25 cellular contexts compared by ENCODE assay signal in genomic region chr10:116691079-116691398, GRCh38. TPM values are rescaled to one million over a fixed set of nuclear protein-coding genes. Genes with fewer than 3 reads are reported as not detected.
DNase-seq lines count a peak whose midpoint lies in the region; ATAC-seq and TF ChIP-seq lines count a peak whose summit lies in the region.
"Had no signal": no experiment of that assay in that cellular context is flagged by ENCODE, and none has a peak within 500 bp of the region (broad histone marks: within the 10 kb centered on the region; RNA-seq: fewer than 3 reads in every experiment).

No MANE protein-coding gene starts in this region.

- no peaks in the 10 kb centered on the region for H3K27me3 ChIP-seq in BLaER1 treated with 17β-estradiol and CSF1 and Interleukin-3, amounts not matched to agents 10 nM and 100 nM
- H3K27me3 ChIP-seq in ovary (no peaks in the 10 kb centered on the region), transverse colon (no peaks in the 10 kb centered on the region)
- H3K27me3 ChIP-seq: hepatocyte had no signal

- no peak for TF ChIP-seq EP300 in ovary (IDR thresholded peaks at IDR 0.05)
- no peak for TF ChIP-seq EP300 in transverse colon (IDR thresholded peaks at IDR 0.05; ENCODE audit: low read depth)

- peak; percentile 65 for ATAC-seq in left ventricle myocardium superior
- ATAC-seq in HG02798 (IDR thresholded peaks at IDR 0.05; ENCODE audit: poor library complexity, unreplicated experiment) = no peak
- ATAC-seq in HG03045 (IDR thresholded peaks at IDR 0.05; ENCODE audit: unreplicated experiment) = no peak
- ATAC-seq: activated naive CD4-positive, alpha-beta T cell treated with anti-CD3 and anti-CD28 coated beads, Interleukin-2, amount 50 U/mL, for 72 hours had no signal

- H3K36me3 Mint-ChIP-seq in activated T-helper 1 cell treated with anti-CD3 and anti-CD28 coated beads, Interleukin-12 subunit alpha, Interleukin-12 subunit beta, Interleukin-2, Interleukin-4 antibody, amounts not matched to agents 30 ng/mL and 10 ng/mL and 1 ng/mL, durations not matched to agents 14 hours and 24 hours and 36 hours (ENCODE audit: low read depth) = no peaks in the 10 kb centered on the region
- H3K36me3 Mint-ChIP-seq: activated naive CD4-positive, alpha-beta T cell treated with anti-CD3 and anti-CD28 coated beads, Interleukin-2, amount 50 U/mL, for 72 hours had no signal

- H3K4me1 ChIP-seq in BLaER1 treated with 17β-estradiol and CSF1 and Interleukin-3, amounts not matched to agents 10 nM and 100 nM = peaks cover 0 to 14% (median 4%) of the 10 kb centered on the region in 10 experiments; a peak in 8 of 20 replicates
- peaks cover 44% of the 10 kb centered on the region for H3K4me1 ChIP-seq in ovary (ENCODE audit: insufficient read depth)
- peaks cover 0 to 12% (median 0%) of the 10 kb centered on the region in 4 donors for H3K4me1 ChIP-seq in transverse colon
- H3K4me1 ChIP-seq: psoas muscle had no signal

- no peak overlapping the region for H3K27ac Mint-ChIP-seq in activated T-helper 1 cell treated with anti-CD3 and anti-CD28 coated beads, Interleukin-12 subunit alpha, Interleukin-12 subunit beta, Interleukin-2, Interleukin-4 antibody, amounts not matched to agents 30 ng/mL and 10 ng/mL and 1 ng/mL, durations not matched to agents 14 hours and 24 hours and 36 hours
- H3K27ac Mint-ChIP-seq: IgD-negative memory B cell had no signal

- no peak overlapping the region for H3K4me3 Mint-ChIP-seq in activated T-helper 1 cell treated with anti-CD3 and anti-CD28 coated beads, Interleukin-12 subunit alpha, Interleukin-12 subunit beta, Interleukin-2, Interleukin-4 antibody, amounts not matched to agents 30 ng/mL and 10 ng/mL and 1 ng/mL, durations not matched to agents 14 hours and 24 hours and 36 hours
- H3K4me3 Mint-ChIP-seq: IgD-negative memory B cell had no signal

- peak overlapping the region in 6 of 11 experiments; percentile 5 to 29 (median 11); a peak in 8 of 22 replicates for H3K4me2 ChIP-seq in BLaER1 treated with 17β-estradiol and CSF1 and Interleukin-3, amounts not matched to agents 10 nM and 100 nM
- H3K4me2 ChIP-seq: hepatocyte had no signal

- no peaks in the 10 kb centered on the region for H3K36me3 ChIP-seq in BLaER1 treated with 17β-estradiol and CSF1 and Interleukin-3, amounts not matched to agents 10 nM and 100 nM
- H3K36me3 ChIP-seq in ovary = no peaks in the 10 kb centered on the region
- H3K36me3 ChIP-seq in transverse colon = no peaks in the 10 kb centered on the region
- H3K36me3 ChIP-seq: WERI-Rb-1 had no signal

- intact Hi-C loops in left ventricle myocardium superior (cut with micrococcal nuclease) (no loop called here), ovary (cut with DNase I) (loop anchor here in 2 of 4 donors (2.0 to 10.0 kb wide), 2 partner anchors 50 to 54 kb away; partner anchors contain the start of gene HSPA12A (in 1 of the 2)), transverse colon (cut with DNase I; ENCODE audit: low total_unique reads) (no loop called here)
- intact Hi-C loops in activated T-helper 1 cell treated with anti-CD3 and anti-CD28 coated beads, Interleukin-12 subunit alpha, Interleukin-12 subunit beta, Interleukin-2, Interleukin-4 antibody, amounts not matched to agents 30 ng/mL and 10 ng/mL and 1 ng/mL, durations not matched to agents 14 hours and 24 hours and 36 hours (cut with micrococcal nuclease) = no loop called here

- DNase-seq in caudate nucleus (lab: John Stamatoyannopoulos, UW) (peak in 2 of 61 donors; percentile 22 to 56), left ventricle myocardium superior (no peak), ovary (peak; percentile 56 to 73 (median 60)), transverse colon (no peak)
- no peak for DNase-seq in activated T-helper 1 cell treated with anti-CD3 and anti-CD28 coated beads, Interleukin-12 subunit alpha, Interleukin-12 subunit beta, Interleukin-2, Interleukin-4 antibody, amounts not matched to agents 30 ng/mL and 10 ng/mL and 1 ng/mL, durations not matched to agents 14 hours and 24 hours and 36 hours (ENCODE audit: low spot score)
- DNase-seq: ACHN; activated CD4-positive, alpha-beta T cell treated with anti-CD3 and anti-CD28 coated beads, Interleukin-2, amount 50 U/mL, for 1 hour; Calu3; cerebellar nuclear complex; HCEC 1CT; NCI-H1092; NCI-H187 treated with DMSO at 0.1 percent for 48 hours; NCI-H226; T-helper 9 cell had no signal

- no peak overlapping the region for H3K27ac ChIP-seq in BLaER1 treated with 17β-estradiol and CSF1 and Interleukin-3, amounts not matched to agents 10 nM and 100 nM
- H3K27ac ChIP-seq in caudate nucleus (ENCODE audit: low read depth, low read length) = peak overlapping the region; percentile 70
- H3K27ac ChIP-seq in ovary = peak overlapping the region in 1 of 2 donors; percentile 69
- peak overlapping the region in 1 of 4 donors; percentile 14 for H3K27ac ChIP-seq in transverse colon
- H3K27ac ChIP-seq: C4-2B, epithelial cell of prostate, hepatocyte, psoas muscle, skin epidermis, WERI-Rb-1 had no signal

- H3K9ac ChIP-seq in BLaER1 treated with 17β-estradiol and CSF1 and Interleukin-3, amounts not matched to agents 10 nM and 100 nM = no peak overlapping the region

- H3K4me1 Mint-ChIP-seq in activated T-helper 1 cell treated with anti-CD3 and anti-CD28 coated beads, Interleukin-12 subunit alpha, Interleukin-12 subunit beta, Interleukin-2, Interleukin-4 antibody, amounts not matched to agents 30 ng/mL and 10 ng/mL and 1 ng/mL, durations not matched to agents 14 hours and 24 hours and 36 hours (ENCODE audit: low read depth) = no peaks in the 10 kb centered on the region

- peaks cover 0 to 3% (median 2%) of the 10 kb centered on the region in 11 experiments; a peak in 10 of 22 replicates for H3K9me3 ChIP-seq in BLaER1 treated with 17β-estradiol and CSF1 and Interleukin-3, amounts not matched to agents 10 nM and 100 nM (replicated peaks in 1 of 11)
- H3K9me3 ChIP-seq in ovary = no peaks in the 10 kb centered on the region
- H3K9me3 ChIP-seq in transverse colon = no peaks in the 10 kb centered on the region
- H3K9me3 ChIP-seq: psoas muscle had no signal

- WGBS in ovary, 3 donors = 2 to 7% (median 4%) methylated on average over 5 of the region's 5 CpGs
- WGBS in transverse colon (ENCODE audit: low coverage in 1 of 2), 2 donors = 81% methylated on average over 5 of the region's 5 CpGs; no CpG with 5 or more reads in 1 of the 2 donors

- TF ChIP-seq POLR2A in ovary (IDR thresholded peaks at IDR 0.05) (no peak), transverse colon (IDR thresholded peaks at IDR 0.05) (no peak)

- no peak overlapping the region for H3K4me3 ChIP-seq in BLaER1 treated with 17β-estradiol and CSF1 and Interleukin-3, amounts not matched to agents 10 nM and 100 nM
- H3K4me3 ChIP-seq in ovary (no peak overlapping the region), transverse colon (no peak overlapping the region)
- H3K4me3 ChIP-seq: hepatocyte, psoas muscle, skin epidermis had no signal

- in situ Hi-C loops in transverse colon (cut with MboI; ENCODE audit: low pct_ligation_motif_present in 1 of 4, low pct_unique_long_range_greater_than_20kb in 1 of 4, low sequenced_read_pairs in 3 of 4) = loop anchor here in 1 of 4 donors (25.0 kb wide), 1 partner anchor 471 kb away; no protein-coding TSS in a partner anchor

- peaks cover 5% of the 10 kb centered on the region for H3K27me3 Mint-ChIP-seq in activated T-helper 1 cell treated with anti-CD3 and anti-CD28 coated beads, Interleukin-12 subunit alpha, Interleukin-12 subunit beta, Interleukin-2, Interleukin-4 antibody, amounts not matched to agents 30 ng/mL and 10 ng/mL and 1 ng/mL, durations not matched to agents 14 hours and 24 hours and 36 hours (ENCODE audit: insufficient read depth)

- no peaks in the 10 kb centered on the region for H4K20me1 ChIP-seq in BLaER1 treated with 17β-estradiol and CSF1 and Interleukin-3, amounts not matched to agents 10 nM and 100 nM

- TF ChIP-seq CTCF in ovary (IDR thresholded peaks at IDR 0.05) = no peak
- TF ChIP-seq CTCF in transverse colon (IDR thresholded peaks at IDR 0.05) = no peak

- no peaks in the 10 kb centered on the region for H3K9me3 Mint-ChIP-seq in activated T-helper 1 cell treated with anti-CD3 and anti-CD28 coated beads, Interleukin-12 subunit alpha, Interleukin-12 subunit beta, Interleukin-2, Interleukin-4 antibody, amounts not matched to agents 30 ng/mL and 10 ng/mL and 1 ng/mL, durations not matched to agents 14 hours and 24 hours and 36 hours
- H3K9me3 Mint-ChIP-seq: activated naive CD4-positive, alpha-beta T cell treated with anti-CD3 and anti-CD28 coated beads, Interleukin-2, amount 50 U/mL, for 72 hours had no signal

RNA-seq across cellular contexts. Expression of gene HSPA12A, which starts 51.3 kb away (rescaled TPM):
- total RNA-seq in left ventricle myocardium superior = 22.5 TPM
- total RNA-seq in ovary = 10 to 100 TPM; 27.7 to 47.5 (median 40.5) TPM
- 10 to 100 TPM; 16.0 to 34.3 TPM for polyA plus RNA-seq in ovary
- 10 to 100 TPM in 1 of 4 donors, 1 to 10 TPM in 3; 6.4 to 52.3 (median 9.5) TPM for total RNA-seq in transverse colon
- 0.05 TPM in 1 of 2 replicates, not detected in the other for total RNA-seq in activated T-helper 1 cell treated with anti-CD3 and anti-CD28 coated beads, Interleukin-12 subunit alpha, Interleukin-12 subunit beta, Interleukin-2, Interleukin-4 antibody, amounts not matched to agents 30 ng/mL and 10 ng/mL and 1 ng/mL, durations not matched to agents 14 hours and 24 hours and 36 hours

Comparison
In these comparisons a context has a peak if more than half of its experiments do, and no peak if none do; other contexts are left out.
1. DNase-seq: peak in ovary (5 of 5); none in left ventricle myocardium superior (single experiment), transverse colon (single experiment) and activated T-helper 1 cell treated with anti-CD3 and anti-CD28 coated beads, Interleukin-12 subunit alpha, Interleukin-12 subunit beta, Interleukin-2, Interleukin-4 antibody, amounts not matched to agents 30 ng/mL and 10 ng/mL and 1 ng/mL, durations not matched to agents 14 hours and 24 hours and 36 hours (single experiment).